Comparison of ENCODE assay signal across 9 cellular contexts in genomic region chr13:46983881-46984280, GRCh38.
DNase-seq lines count a peak whose midpoint lies in the region; ATAC-seq and TF ChIP-seq lines count a peak whose summit lies in the region.
"Had no signal": no experiment of that assay in that cellular context is flagged by ENCODE, and none has a peak within 500 bp of the region (broad histone marks: within the 10 kb centered on the region; RNA-seq: fewer than 3 reads in every experiment).

No MANE protein-coding gene starts in this region.

- H3K4me3 ChIP-seq in heart right ventricle: no peak overlapping the region

- no peak overlapping the region for H3K27ac ChIP-seq in heart right ventricle

- no peak for TF ChIP-seq CTCF in heart right ventricle (IDR thresholded peaks at IDR 0.05)

- ATAC-seq in GM19324 (IDR thresholded peaks at IDR 0.05; ENCODE audit: low FRiP score, unreplicated experiment): peak; percentile 79
- ATAC-seq in HG03060 (IDR thresholded peaks at IDR 0.05; ENCODE audit: low read depth, unreplicated experiment): peak; percentile 58
- no peak for ATAC-seq in heart right ventricle

- intact Hi-C loops in heart right ventricle (cut with DNase I): no loop called here

- no peaks in the 10 kb centered on the region for H3K36me3 ChIP-seq in heart right ventricle
- H3K36me3 ChIP-seq: BE2C had no signal

- 74 to 84% methylated on average over 1 of the region's 1 CpG for WGBS in heart right ventricle, 2 donors

- peaks cover 0 to 8% (median 0%) of the 10 kb centered on the region in 9 donors for H3K4me1 ChIP-seq in heart right ventricle
- H3K4me1 ChIP-seq: BE2C had no signal

- no peaks in the 10 kb centered on the region for H3K27me3 ChIP-seq in heart right ventricle
- H3K27me3 ChIP-seq: BE2C had no signal

- DNase-seq in AML-193 (lab: John Stamatoyannopoulos, UW) (peak; percentile 55 to 62), RPMI8226 (peak; percentile 4), NCI-H510A treated with DMSO at 0.1 percent for 48 hours (lab: John Stamatoyannopoulos, UW) (no peak), heart right ventricle (no peak), glomerular visceral epithelial cell (ENCODE audit: extremely low spot score) (no peak), NCI-H2081 treated with DMSO at 0.1 percent for 48 hours (lab: John Stamatoyannopoulos, UW) (no peak)
- DNase-seq: BE2C had no signal

- peaks cover 0 to 3% (median 0%) of the 10 kb centered on the region in 11 donors for H3K9me3 ChIP-seq in heart right ventricle
- H3K9me3 ChIP-seq: BE2C had no signal

Comparison
In these comparisons a context has a peak if more than half of its experiments do, and no peak if none do; other contexts are left out.
1. DNase-seq: peak in AML-193 (2 of 2) and RPMI8226 (single experiment); none in NCI-H510A treated with DMSO at 0.1 percent for 48 hours (single experiment), heart right ventricle (0 of 2), glomerular visceral epithelial cell (single experiment) and NCI-H2081 treated with DMSO at 0.1 percent for 48 hours (single experiment).
2. ATAC-seq: peak in GM19324 (single experiment) and HG03060 (single experiment); none in heart right ventricle (0 of 8).